In the genomic region with DNA sequence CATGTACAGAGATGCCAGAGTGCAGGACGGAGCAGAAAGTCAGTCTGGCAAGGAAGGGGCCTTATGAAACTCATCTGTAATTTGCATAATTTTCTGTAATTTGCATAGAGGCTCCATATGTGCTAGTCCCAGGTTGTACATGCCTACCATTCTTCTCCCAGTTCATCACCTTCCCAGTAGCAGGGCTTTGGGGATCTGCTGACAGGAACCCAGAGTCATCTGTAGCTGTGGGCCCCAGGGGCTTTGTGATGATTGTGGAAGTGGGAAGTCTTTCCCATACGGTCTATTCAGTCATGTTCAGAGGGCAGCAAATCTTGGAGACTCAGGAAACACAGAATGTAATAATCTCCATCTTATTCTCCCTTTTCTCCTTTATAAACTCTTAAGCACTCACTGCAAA, we compare ENCODE assay signal across 18 cellular contexts. TPM values are rescaled to one million over a fixed set of nuclear protein-coding genes. Genes with fewer than 3 reads are reported as not detected.
DNase-seq lines count a peak whose midpoint lies in the region; ATAC-seq and TF ChIP-seq lines count a peak whose summit lies in the region.
"Had no signal": no experiment of that assay in that cellular context is flagged by ENCODE, and none has a peak within 500 bp of the region (broad histone marks: within the 10 kb centered on the region; RNA-seq: fewer than 3 reads in every experiment).

No MANE protein-coding gene starts in this region.

- H2AFZ ChIP-seq in neuron (ENCODE audit: low read depth, low read length): peak overlapping the region; percentile 20

- H3K27me3 ChIP-seq in HUES48 (ENCODE audit: control insufficient read depth, insufficient read depth, low read length) (0 out of 2 replicates have a peak, but pooled peaks cover 4% of the 10 kb centered on the region), endodermal cell (ENCODE audit: control insufficient read depth, insufficient read depth, low read length, poor library complexity, severe bottlenecking) (no peaks in the 10 kb centered on the region), neuron (ENCODE audit: insufficient read depth, low read length) (no peaks in the 10 kb centered on the region)
- no peaks in the 10 kb centered on the region for H3K27me3 ChIP-seq in CD4-positive, alpha-beta T cell (ENCODE audit: control insufficient read depth, insufficient read depth, low read length)

- H3K4me3 Mint-ChIP-seq in endodermal cell: no peak overlapping the region
- no peak overlapping the region for H3K4me3 Mint-ChIP-seq in CD4-positive, alpha-beta T cell
- H3K4me3 Mint-ChIP-seq: CD4-positive, alpha-beta memory T cell; HFFc6 had no signal

- H3K9ac ChIP-seq in HUES48 (ENCODE audit: low read depth, low read length) (0 out of 2 replicates have a peak overlapping the region, but pooled peaks have one; percentile 24), endodermal cell (ENCODE audit: extremely low read depth, low read length, poor library complexity, severe bottlenecking) (no peak overlapping the region)

- H3K36me3 ChIP-seq in HUES48 (ENCODE audit: control insufficient read depth, insufficient read depth, low read length): no peaks in the 10 kb centered on the region
- H3K36me3 ChIP-seq in endodermal cell (ENCODE audit: control insufficient read depth, insufficient read depth, low read length): no peaks in the 10 kb centered on the region
- H3K36me3 ChIP-seq in neuron (ENCODE audit: insufficient read depth, low read length): no peaks in the 10 kb centered on the region

- H3K27ac Mint-ChIP-seq in endodermal cell: peak overlapping the region; percentile 37
- no peak overlapping the region for H3K27ac Mint-ChIP-seq in CD4-positive, alpha-beta T cell
- H3K27ac Mint-ChIP-seq: CD4-positive, alpha-beta memory T cell; HFFc6 had no signal

- H3K9me3 Mint-ChIP-seq in endodermal cell: no peaks in the 10 kb centered on the region
- no peaks in the 10 kb centered on the region for H3K9me3 Mint-ChIP-seq in CD4-positive, alpha-beta T cell
- H3K9me3 Mint-ChIP-seq: CD4-positive, alpha-beta memory T cell; HFFc6 had no signal

- peaks cover 31% of the 10 kb centered on the region for H3K4me1 ChIP-seq in HUES48 (ENCODE audit: control insufficient read depth, insufficient read depth, low read length)
- peaks cover 5% of the 10 kb centered on the region for H3K4me1 ChIP-seq in endodermal cell (ENCODE audit: control insufficient read depth, insufficient read depth, low read length)
- peaks cover 19% of the 10 kb centered on the region for H3K4me1 ChIP-seq in neuron (ENCODE audit: insufficient read depth, low read length)

- POLR2A ChIA-PET in CD4-positive, alpha-beta T cell (lab: Charles Lee): no interaction called here

- H3K27me3 Mint-ChIP-seq in endodermal cell (ENCODE audit: insufficient read depth): peaks cover 3% of the 10 kb centered on the region
- H3K27me3 Mint-ChIP-seq in CD4-positive, alpha-beta T cell: peaks cover 8% of the 10 kb centered on the region

- intact Hi-C loops in CD4-positive, alpha-beta T cell (cut with DNase I, micrococcal nuclease): loop anchor here in 1 of 2 experiments (5.0 kb wide), 1 partner anchor 47 kb away; no protein-coding TSS in a partner anchor

- H3K27ac ChIP-seq in HUES48 (ENCODE audit: low read depth, low read length) (peak overlapping the region; percentile 87), endodermal cell (ENCODE audit: low read depth, low read length) (no peak overlapping the region)
- H3K27ac ChIP-seq in CD4-positive, alpha-beta T cell (ENCODE audit: low read depth, low read length): no peak overlapping the region
- H3K27ac ChIP-seq: C4-2B had no signal

- H3K4me3 ChIP-seq in HUES48 (ENCODE audit: low read depth, low read length): no peak overlapping the region
- H3K4me3 ChIP-seq in endodermal cell (ENCODE audit: low read length): no peak overlapping the region
- no peak overlapping the region for H3K4me3 ChIP-seq in neuron (ENCODE audit: low read length)
- H3K4me3 ChIP-seq: K562 had no signal

- 60 to 84% methylated on average over 1 to 2 of the region's 2 CpGs for WGBS in endodermal cell (ENCODE audit: insufficient coverage in 1 of 2, insufficient read length in 1 of 2), 2 experiments

- H3K36me3 Mint-ChIP-seq in endodermal cell (ENCODE audit: low read depth): no peaks in the 10 kb centered on the region
- no peaks in the 10 kb centered on the region for H3K36me3 Mint-ChIP-seq in CD4-positive, alpha-beta T cell (ENCODE audit: low read depth)
- H3K36me3 Mint-ChIP-seq: CD4-positive, alpha-beta memory T cell had no signal

- H3K4me1 Mint-ChIP-seq in endodermal cell: peaks cover 49% of the 10 kb centered on the region
- H3K4me1 Mint-ChIP-seq in CD4-positive, alpha-beta T cell (ENCODE audit: low read depth): no peaks in the 10 kb centered on the region
- H3K4me1 Mint-ChIP-seq: CD4-positive, alpha-beta memory T cell had no signal

- no peak for ATAC-seq in GM18873 (IDR thresholded peaks at IDR 0.05; ENCODE audit: low FRiP score, unreplicated experiment)
- no peak for ATAC-seq in CD4-positive, alpha-beta T cell (ENCODE audit: poor library complexity)
- ATAC-seq: HCT116, K562 had no signal

- TF ChIP-seq CTCF in endodermal cell (conservative IDR thresholded peaks at IDR 0.05): no peak
- TF ChIP-seq CTCF in CD4-positive, alpha-beta T cell (IDR thresholded peaks at IDR 0.05): no peak

- H3K9me3 ChIP-seq in HUES48 (ENCODE audit: control insufficient read depth, insufficient read depth, low read length) (no peaks in the 10 kb centered on the region), endodermal cell (ENCODE audit: control insufficient read depth, low read length) (no peaks in the 10 kb centered on the region), neuron (ENCODE audit: low read length) (no peaks in the 10 kb centered on the region)
- H3K9me3 ChIP-seq in CD4-positive, alpha-beta T cell (ENCODE audit: control insufficient read depth, low read length): no peaks in the 10 kb centered on the region

- CTCF ChIA-PET in CD4-positive, alpha-beta T cell (lab: Charles Lee): interaction anchor here (1.0 kb wide), 1 partner anchor 18 kb away, joined by 3 read pairs; no protein-coding TSS in a partner anchor

- DNase-seq in NCI-H1048 (lab: John Stamatoyannopoulos, UW) (peak; percentile 70), endodermal cell (peak; percentile 51), GDM1 (lab: John Stamatoyannopoulos, UW) (no peak)
- DNase-seq in CD4-positive, alpha-beta T cell: no peak
- DNase-seq: ACHN; AML-193; CD4-positive, alpha-beta memory T cell; DND-41; EL; HFFc6; IMR-90; Karpas-422 had no signal

RNA-seq across cellular contexts. Expression of a gene that starts 42.4 kb away (rescaled TPM):
- total RNA-seq in endodermal cell: 10 to 100 TPM; 15.6 to 19.2 TPM
- 14.4 TPM for polyA plus RNA-seq in endodermal cell (2013, experiment 1 of 2)
- polyA plus RNA-seq in endodermal cell (2013, experiment 2 of 2): 12.8 TPM
- 10 to 100 TPM; 73.7 to 76.1 TPM for total RNA-seq in CD4-positive, alpha-beta T cell

Comparison
In these comparisons a context has a peak if more than half of its experiments do, and no peak if none do; other contexts are left out.
1. DNase-seq: peak in NCI-H1048 (single experiment) and endodermal cell (single experiment); none in CD4-positive, alpha-beta T cell (0 of 10) and GDM1 (single experiment).